In the genomic region with DNA sequence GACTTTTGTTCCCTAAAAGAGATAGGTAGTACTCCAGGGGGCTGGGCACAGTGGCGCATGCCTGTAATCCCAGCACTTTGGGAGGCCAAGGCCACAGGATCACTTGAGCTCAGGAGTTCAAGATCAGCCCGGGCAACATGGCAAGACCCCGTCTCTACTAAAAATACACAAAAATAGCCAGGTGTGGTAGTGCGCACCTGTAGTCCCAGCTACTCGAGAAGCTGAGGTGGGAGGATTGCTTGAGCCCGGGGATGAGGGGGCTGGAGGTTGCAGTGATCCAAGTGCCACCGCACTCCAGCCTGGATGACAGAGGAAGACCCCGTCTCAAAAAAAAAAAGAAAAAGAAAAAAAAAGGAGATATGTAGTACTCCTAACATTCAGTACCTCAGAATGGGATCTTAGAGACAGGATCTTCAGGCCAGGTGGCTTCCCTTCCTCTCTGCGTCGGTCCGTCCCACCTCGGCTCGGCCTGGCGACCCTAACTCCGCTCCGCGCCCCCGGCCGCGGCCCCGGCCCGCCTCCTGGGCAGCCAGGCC, we compare ENCODE assay signal across 8 cellular contexts.
DNase-seq lines count a peak whose midpoint lies in the region; ATAC-seq and TF ChIP-seq lines count a peak whose summit lies in the region.

No MANE protein-coding gene starts in this region.

- DNase-seq in activated T-cell treated with anti-CD3 and anti-CD28 coated beads, Interleukin-2, amount 50 U/mL, for 4 hours: no peak
- DNase-seq in stomach (no peak), inferior parietal cortex (ENCODE audit: extremely low spot score) (no peak), NCI-H2029 (lab: John Stamatoyannopoulos, UW) (no peak), AG08395 (ENCODE audit: low spot score) (no peak)

- no peak for TF ChIP-seq EP300 in stomach (IDR thresholded peaks at IDR 0.05)

- no peaks in the 10 kb centered on the region for H3K9me3 Mint-ChIP-seq in activated T-cell treated with anti-CD3 and anti-CD28 coated beads, Interleukin-2, amount 50 U/mL, for 4 hours

- H3K9ac ChIP-seq in iPS-15b (ENCODE audit: low read depth, low read length): no peak overlapping the region

- H3K36me3 ChIP-seq in iPS-15b (ENCODE audit: control insufficient read depth, insufficient read depth, low read length): peaks cover 2% of the 10 kb centered on the region
- no peaks in the 10 kb centered on the region for H3K36me3 ChIP-seq in stomach

- H3K4me3 Mint-ChIP-seq in activated T-cell treated with anti-CD3 and anti-CD28 coated beads, Interleukin-2, amount 50 U/mL, for 4 hours: peak overlapping the region; percentile 87

- no peak for TF ChIP-seq CTCF in stomach (IDR thresholded peaks at IDR 0.05)

- peak; percentile 33 for ATAC-seq in GM19023 (IDR thresholded peaks at IDR 0.05; ENCODE audit: unreplicated experiment)
- peak; percentile 26 for ATAC-seq in HG03039 (IDR thresholded peaks at IDR 0.05; ENCODE audit: unreplicated experiment)
- ATAC-seq in activated T-cell treated with anti-CD3 and anti-CD28 coated beads, Interleukin-2, amount 50 U/mL, for 4 hours: peak; percentile 12 to 23

- intact Hi-C loops in stomach (cut with DNase I; ENCODE audit: low total_unique reads): no loop called here

- H3K4me3 ChIP-seq in iPS-15b (ENCODE audit: low read depth, low read length): peak overlapping the region; percentile 75
- peak overlapping the region; percentile 78 to 100 (median 96) for H3K4me3 ChIP-seq in stomach

- no peaks in the 10 kb centered on the region for H3K27me3 Mint-ChIP-seq in activated T-cell treated with anti-CD3 and anti-CD28 coated beads, Interleukin-2, amount 50 U/mL, for 4 hours (ENCODE audit: low read depth)

- H3K4me1 Mint-ChIP-seq in activated T-cell treated with anti-CD3 and anti-CD28 coated beads, Interleukin-2, amount 50 U/mL, for 4 hours (ENCODE audit: low read depth): peaks cover 17% of the 10 kb centered on the region

- peak overlapping the region; percentile 76 to 93 (median 78) for H3K27ac ChIP-seq in stomach

- H3K4me1 ChIP-seq in iPS-15b (ENCODE audit: control insufficient read depth, insufficient read depth, low read length): no peaks in the 10 kb centered on the region
- peaks cover 9 to 31% (median 20%) of the 10 kb centered on the region in 4 donors for H3K4me1 ChIP-seq in stomach

- peaks cover 1% of the 10 kb centered on the region for H3K36me3 Mint-ChIP-seq in activated T-cell treated with anti-CD3 and anti-CD28 coated beads, Interleukin-2, amount 50 U/mL, for 4 hours (ENCODE audit: insufficient read depth)

- H3K9me3 ChIP-seq in iPS-15b (ENCODE audit: control insufficient read depth, insufficient read depth, low read length): no peaks in the 10 kb centered on the region
- H3K9me3 ChIP-seq in stomach: no peaks in the 10 kb centered on the region

- H3K27me3 ChIP-seq in iPS-15b (ENCODE audit: control insufficient read depth, insufficient read depth, low read length) (no peaks in the 10 kb centered on the region), stomach (no peaks in the 10 kb centered on the region)

- no peak for TF ChIP-seq POLR2A in stomach (IDR thresholded peaks at IDR 0.05)

- 5 to 7% (median 6%) methylated on average over 12 to 22 of the region's 22 CpGs for WGBS in stomach, 5 donors
